Comparison of ENCODE assay signal across 2 cellular contexts in the genomic region with DNA sequence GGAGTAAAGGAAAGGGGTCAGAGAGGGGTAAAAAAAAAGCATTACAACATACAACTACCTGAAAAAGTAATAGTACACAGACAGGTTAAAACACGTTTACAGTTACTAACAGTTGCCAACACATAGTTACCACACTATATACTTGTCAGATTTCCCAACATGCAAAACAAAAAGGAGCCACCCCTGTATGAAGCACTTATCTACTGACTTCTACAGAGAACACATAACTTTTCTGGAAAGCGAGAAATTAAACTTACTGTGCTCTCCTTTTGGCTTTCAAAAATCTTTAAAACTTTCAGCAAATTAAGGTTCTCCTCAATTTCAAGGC.
TF ChIP-seq lines count a peak whose summit lies in the region.

No MANE protein-coding gene starts in this region.

TF ChIP-seq in SK-N-SH, 30 proteins besides CTCF, POLR2A, EP300 and RAD21 (continued from another document):
- TF ChIP-seq NFIC (IDR thresholded peaks at IDR 0.05; ENCODE audit: borderline replicate concordance) (no peak), SMC3 (IDR thresholded peaks at IDR 0.05; ENCODE audit: low read depth, low read length) (no peak), RXRA (IDR thresholded peaks at IDR 0.05; ENCODE audit: borderline replicate concordance, low read depth) (no peak), TCF12 (IDR thresholded peaks at IDR 0.05) (no peak), GATA2 (CRISPR knock-in tag; IDR thresholded peaks at IDR 0.05) (no peak), FOXJ3 (CRISPR knock-in tag; IDR thresholded peaks at IDR 0.05) (no peak), RCOR1 (IDR thresholded peaks at IDR 0.05; ENCODE audit: low read length) (no peak), FOXM1 (IDR thresholded peaks at IDR 0.05; ENCODE audit: low read depth) (no peak)
- TF ChIP-seq, protein P1, sequence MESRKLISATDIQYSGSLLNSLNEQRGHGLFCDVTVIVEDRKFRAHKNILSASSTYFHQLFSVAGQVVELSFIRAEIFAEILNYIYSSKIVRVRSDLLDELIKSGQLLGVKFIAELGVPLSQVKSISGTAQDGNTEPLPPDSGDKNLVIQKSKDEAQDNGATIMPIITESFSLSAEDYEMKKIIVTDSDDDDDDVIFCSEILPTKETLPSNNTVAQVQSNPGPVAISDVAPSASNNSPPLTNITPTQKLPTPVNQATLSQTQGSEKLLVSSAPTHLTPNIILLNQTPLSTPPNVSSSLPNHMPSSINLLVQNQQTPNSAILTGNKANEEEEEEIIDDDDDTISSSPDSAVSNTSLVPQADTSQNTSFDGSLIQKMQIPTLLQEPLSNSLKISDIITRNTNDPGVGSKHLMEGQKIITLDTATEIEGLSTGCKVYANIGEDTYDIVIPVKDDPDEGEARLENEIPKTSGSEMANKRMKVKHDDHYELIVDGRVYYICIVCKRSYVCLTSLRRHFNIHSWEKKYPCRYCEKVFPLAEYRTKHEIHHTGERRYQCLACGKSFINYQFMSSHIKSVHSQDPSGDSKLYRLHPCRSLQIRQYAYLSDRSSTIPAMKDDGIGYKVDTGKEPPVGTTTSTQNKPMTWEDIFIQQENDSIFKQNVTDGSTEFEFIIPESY (IDR thresholded peaks at IDR 0.05; ENCODE audit: borderline replicate concordance, low read depth): no peak
- TF ChIP-seq, protein P2, sequence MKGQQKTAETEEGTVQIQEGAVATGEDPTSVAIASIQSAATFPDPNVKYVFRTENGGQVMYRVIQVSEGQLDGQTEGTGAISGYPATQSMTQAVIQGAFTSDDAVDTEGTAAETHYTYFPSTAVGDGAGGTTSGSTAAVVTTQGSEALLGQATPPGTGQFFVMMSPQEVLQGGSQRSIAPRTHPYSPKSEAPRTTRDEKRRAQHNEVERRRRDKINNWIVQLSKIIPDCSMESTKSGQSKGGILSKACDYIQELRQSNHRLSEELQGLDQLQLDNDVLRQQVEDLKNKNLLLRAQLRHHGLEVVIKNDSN (IDR thresholded peaks at IDR 0.05; ENCODE audit: borderline replicate concordance, low read depth): no peak

TF ChIP-seq in SK-N-SH treated with all-trans-retinoic acid at 6 μM for 48 hours, 23 proteins besides CTCF, POLR2A, EP300 and RAD21 (continued from another document):
- TF ChIP-seq, protein P3, sequence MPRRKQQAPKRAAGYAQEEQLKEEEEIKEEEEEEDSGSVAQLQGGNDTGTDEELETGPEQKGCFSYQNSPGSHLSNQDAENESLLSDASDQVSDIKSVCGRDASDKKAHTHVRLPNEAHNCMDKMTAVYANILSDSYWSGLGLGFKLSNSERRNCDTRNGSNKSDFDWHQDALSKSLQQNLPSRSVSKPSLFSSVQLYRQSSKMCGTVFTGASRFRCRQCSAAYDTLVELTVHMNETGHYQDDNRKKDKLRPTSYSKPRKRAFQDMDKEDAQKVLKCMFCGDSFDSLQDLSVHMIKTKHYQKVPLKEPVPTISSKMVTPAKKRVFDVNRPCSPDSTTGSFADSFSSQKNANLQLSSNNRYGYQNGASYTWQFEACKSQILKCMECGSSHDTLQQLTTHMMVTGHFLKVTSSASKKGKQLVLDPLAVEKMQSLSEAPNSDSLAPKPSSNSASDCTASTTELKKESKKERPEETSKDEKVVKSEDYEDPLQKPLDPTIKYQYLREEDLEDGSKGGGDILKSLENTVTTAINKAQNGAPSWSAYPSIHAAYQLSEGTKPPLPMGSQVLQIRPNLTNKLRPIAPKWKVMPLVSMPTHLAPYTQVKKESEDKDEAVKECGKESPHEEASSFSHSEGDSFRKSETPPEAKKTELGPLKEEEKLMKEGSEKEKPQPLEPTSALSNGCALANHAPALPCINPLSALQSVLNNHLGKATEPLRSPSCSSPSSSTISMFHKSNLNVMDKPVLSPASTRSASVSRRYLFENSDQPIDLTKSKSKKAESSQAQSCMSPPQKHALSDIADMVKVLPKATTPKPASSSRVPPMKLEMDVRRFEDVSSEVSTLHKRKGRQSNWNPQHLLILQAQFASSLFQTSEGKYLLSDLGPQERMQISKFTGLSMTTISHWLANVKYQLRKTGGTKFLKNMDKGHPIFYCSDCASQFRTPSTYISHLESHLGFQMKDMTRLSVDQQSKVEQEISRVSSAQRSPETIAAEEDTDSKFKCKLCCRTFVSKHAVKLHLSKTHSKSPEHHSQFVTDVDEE (CRISPR knock-in tag; IDR thresholded peaks at IDR 0.05): no peak
- TF ChIP-seq, protein P4, sequence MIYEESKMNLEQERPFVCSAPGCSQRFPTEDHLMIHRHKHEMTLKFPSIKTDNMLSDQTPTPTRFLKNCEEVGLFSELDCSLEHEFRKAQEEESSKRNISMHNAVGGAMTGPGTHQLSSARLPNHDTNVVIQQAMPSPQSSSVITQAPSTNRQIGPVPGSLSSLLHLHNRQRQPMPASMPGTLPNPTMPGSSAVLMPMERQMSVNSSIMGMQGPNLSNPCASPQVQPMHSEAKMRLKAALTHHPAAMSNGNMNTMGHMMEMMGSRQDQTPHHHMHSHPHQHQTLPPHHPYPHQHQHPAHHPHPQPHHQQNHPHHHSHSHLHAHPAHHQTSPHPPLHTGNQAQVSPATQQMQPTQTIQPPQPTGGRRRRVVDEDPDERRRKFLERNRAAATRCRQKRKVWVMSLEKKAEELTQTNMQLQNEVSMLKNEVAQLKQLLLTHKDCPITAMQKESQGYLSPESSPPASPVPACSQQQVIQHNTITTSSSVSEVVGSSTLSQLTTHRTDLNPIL (CRISPR knock-in tag; IDR thresholded peaks at IDR 0.05; ENCODE audit: low read depth): no peak
- TF ChIP-seq ARNTL (CRISPR knock-in tag; IDR thresholded peaks at IDR 0.05; ENCODE audit: borderline replicate concordance, low read depth) (no peak), RARB (CRISPR knock-in tag; IDR thresholded peaks at IDR 0.05) (no peak), ZFP3 (CRISPR knock-in tag; IDR thresholded peaks at IDR 0.05) (no peak), BACH2 (CRISPR knock-in tag; IDR thresholded peaks at IDR 0.05; ENCODE audit: borderline replicate concordance) (no peak), ZNF8 (CRISPR knock-in tag; IDR thresholded peaks at IDR 0.05) (no peak), ISL1 (CRISPR knock-in tag; IDR thresholded peaks at IDR 0.05) (no peak), GLIS3 (CRISPR knock-in tag; IDR thresholded peaks at IDR 0.05) (no peak)
- TF ChIP-seq, protein P5, sequence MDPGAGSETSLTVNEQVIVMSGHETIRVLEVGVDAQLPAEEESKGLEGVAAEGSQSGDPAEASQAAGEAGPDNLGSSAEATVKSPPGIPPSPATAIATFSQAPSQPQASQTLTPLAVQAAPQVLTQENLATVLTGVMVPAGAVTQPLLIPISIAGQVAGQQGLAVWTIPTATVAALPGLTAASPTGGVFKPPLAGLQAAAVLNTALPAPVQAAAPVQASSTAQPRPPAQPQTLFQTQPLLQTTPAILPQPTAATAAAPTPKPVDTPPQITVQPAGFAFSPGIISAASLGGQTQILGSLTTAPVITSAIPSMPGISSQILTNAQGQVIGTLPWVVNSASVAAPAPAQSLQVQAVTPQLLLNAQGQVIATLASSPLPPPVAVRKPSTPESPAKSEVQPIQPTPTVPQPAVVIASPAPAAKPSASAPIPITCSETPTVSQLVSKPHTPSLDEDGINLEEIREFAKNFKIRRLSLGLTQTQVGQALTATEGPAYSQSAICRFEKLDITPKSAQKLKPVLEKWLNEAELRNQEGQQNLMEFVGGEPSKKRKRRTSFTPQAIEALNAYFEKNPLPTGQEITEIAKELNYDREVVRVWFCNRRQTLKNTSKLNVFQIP (CRISPR knock-in tag; IDR thresholded peaks at IDR 0.05; ENCODE audit: borderline replicate concordance, low read depth): no peak
TF ChIP-seq in SK-N-SH treated with all-trans-retinoic acid at 6 μM for 48 hours: peak in this region for 0.
